ENCODE assay signal across 27 cellular contexts in genomic region chr17:21004016-21004930, GRCh38. TPM values are rescaled to one million over a fixed set of nuclear protein-coding genes. Genes with fewer than 3 reads are reported as not detected.
A peak's percentile ranks its signal among the peaks of the same experiment; 100 is the strongest.
DNase-seq lines count a peak whose midpoint lies in the region; ATAC-seq, FAIRE-seq and TF ChIP-seq lines count a peak whose summit lies in the region.
"Had no signal": no experiment of that assay in that cellular context is flagged by ENCODE, and none has a peak within 500 bp of the region (broad histone marks: within the 10 kb centered on the region; RNA-seq: fewer than 3 reads in every experiment).

No MANE protein-coding gene starts in this region.

- intact Hi-C loops in right cardiac atrium (cut with DNase I) (no loop called here), K562 (cut with micrococcal nuclease) (no loop called here), cardiac septum (cut with DNase I) (no loop called here)

- TF ChIP-seq EP300 in K562 (IDR thresholded peaks at IDR 0.05; ENCODE audit: low read length), result no peak

- no peak overlapping the region for H3K56ac ChIP-seq in mesendoderm (ENCODE audit: low read length)

- DNase-seq in cardiac muscle cell (ENCODE audit: low read depth in 1 of 2, low spot score in 1 of 2) (no peak), right cardiac atrium (no peak), K562 (ENCODE audit: extremely low read depth in 1 of 4, low spot score in 3 of 4) (no peak), mesendoderm (no peak), superior temporal gyrus (ENCODE audit: extremely low spot score) (peak; percentile 38), brain microvascular endothelial cell (no peak), cardiac septum (ENCODE audit: low spot score) (no peak)
- DNase-seq: activated CD4-positive, alpha-beta T cell treated with anti-CD3 and anti-CD28 coated beads, Interleukin-2, amount 50 U/mL, for 1 hour; CD8-positive, alpha-beta memory T cell; DMS 273 treated with DMSO at 0.1 percent for 48 hours; effector memory CD8-positive, alpha-beta T cell; EL; erythroblast; heart left ventricle; naive thymus-derived CD4-positive, alpha-beta T cell; NCI-H2029 treated with DMSO at 0.1 percent for 48 hours; NCI-H526; NK-92 treated with Interleukin-12 subunit alpha and Interleukin-12 subunit beta, amount 100 ng/mL, for 24 hours; retina; stimulated activated CD4-positive, alpha-beta T cell treated with anti-CD3 and anti-CD28 coated beads, Interleukin-2, amount 100 ng/mL, for 24 hours; SW 1271; T-helper 9 cell had no signal

- no peak overlapping the region for H4K8ac ChIP-seq in mesendoderm (ENCODE audit: low read depth, low read length)

- H3K9me3 ChIP-seq in cardiac muscle cell (ENCODE audit: low read depth), result no peaks in the 10 kb centered on the region
- H3K9me3 ChIP-seq in right cardiac atrium (ENCODE audit: control insufficient read depth, low read length), result no peaks in the 10 kb centered on the region
- no peaks in the 10 kb centered on the region for H3K9me3 ChIP-seq in K562 (replicated peaks; ENCODE audit: control insufficient read depth, insufficient read depth, low read depth, low read length)
- H3K9me3 ChIP-seq: heart left ventricle, upper lobe of right lung had no signal

- peaks cover 27% of the 10 kb centered on the region for H3K79me1 ChIP-seq in mesendoderm (ENCODE audit: low read length)

- H3K27me3 ChIP-seq in cardiac muscle cell, result no peaks in the 10 kb centered on the region
- no peaks in the 10 kb centered on the region for H3K27me3 ChIP-seq in right cardiac atrium (ENCODE audit: control insufficient read depth, insufficient read depth)
- H3K27me3 ChIP-seq in K562 (ENCODE audit: control insufficient read depth in 2 of 2, insufficient read depth in 2 of 2, low read length in 2 of 2), result no peaks in the 10 kb centered on the region
- no peaks in the 10 kb centered on the region for H3K27me3 ChIP-seq in mesendoderm (ENCODE audit: insufficient read depth, low read length, poor library complexity)
- H3K27me3 ChIP-seq in brain microvascular endothelial cell (replicated peaks), result no peaks in the 10 kb centered on the region
- H3K27me3 ChIP-seq: heart left ventricle, upper lobe of right lung had no signal

- H3K18ac ChIP-seq in mesendoderm (ENCODE audit: low read length), result no peak overlapping the region

- TF ChIP-seq CTCF in cardiac muscle cell (IDR thresholded peaks at IDR 0.05; ENCODE audit: low read depth, low read length), result no peak
- no peak for TF ChIP-seq CTCF in K562 (IDR thresholded peaks at IDR 0.05 in 2 of 3, conservative IDR thresholded peaks at IDR 0.05 in 1 of 3; ENCODE audit: insufficient read depth in 2 of 3, low read depth in 1 of 3, low read length in 3 of 3)
- no peak for TF ChIP-seq CTCF in brain microvascular endothelial cell (IDR thresholded peaks at IDR 0.05; ENCODE audit: low read depth, low read length, missing control alignments)

- H3K23ac ChIP-seq in mesendoderm (ENCODE audit: low read length), result peak overlapping the region; percentile 53

- FAIRE-seq in K562 (lab: Jason Lieb, UNC), result no peak
- FAIRE-seq: H1 had no signal

- H2AFZ ChIP-seq in K562 (ENCODE audit: low read depth, low read length), result no peak overlapping the region

- peaks cover 12% of the 10 kb centered on the region for H4K20me1 ChIP-seq in K562 (replicated peaks; ENCODE audit: control insufficient read depth, insufficient read depth, low read length)

- H3K4me2 ChIP-seq in K562 (ENCODE audit: insufficient read depth, low read length) (no peak overlapping the region), mesendoderm (ENCODE audit: low read length) (no peak overlapping the region)
- H3K4me2 ChIP-seq: smooth muscle cell had no signal

- ATAC-seq in right cardiac atrium (no peak), K562 (no peak), GM18517 (IDR thresholded peaks at IDR 0.05; ENCODE audit: unreplicated experiment) (no peak)
- ATAC-seq: effector memory CD8-positive, alpha-beta T cell; heart left ventricle; naive thymus-derived CD4-positive, alpha-beta T cell; upper lobe of right lung; WTC11 had no signal

- H3K9me1 ChIP-seq in K562 (ENCODE audit: control insufficient read depth, insufficient read depth, low read length), result no peaks in the 10 kb centered on the region

- H2BK120ac ChIP-seq in mesendoderm (ENCODE audit: low read depth, low read length), result no peak overlapping the region

- H4K5ac ChIP-seq in mesendoderm (ENCODE audit: low read length), result no peak overlapping the region

- no peak for TF ChIP-seq RAD21 in K562 (CRISPR knock-in tag; conservative IDR thresholded peaks at IDR 0.05 in 1 of 2, IDR thresholded peaks at IDR 0.05 in 1 of 2)

- H3K4me1 ChIP-seq in cardiac muscle cell (ENCODE audit: low read depth) (no peaks in the 10 kb centered on the region), right cardiac atrium (ENCODE audit: control insufficient read depth, insufficient read depth, low read length) (peaks cover under 1% of the 10 kb centered on the region), K562 (replicated peaks in 1 of 2; ENCODE audit: control insufficient read depth in 2 of 2, insufficient read depth in 2 of 2, low read length in 2 of 2) (peaks cover 0 to 6% of the 10 kb centered on the region in 2 experiments; a peak in 2 of 5 replicates), mesendoderm (ENCODE audit: control insufficient read depth, low read depth, low read length) (no peaks in the 10 kb centered on the region)

- no peak overlapping the region for H2BK5ac ChIP-seq in mesendoderm (ENCODE audit: low read length)

- POLR2A ChIA-PET in K562 (lab: Yijun Ruan, JAX), result no interaction called here

- H2AK5ac ChIP-seq in mesendoderm (ENCODE audit: low read length), result no peak overlapping the region

- no peak overlapping the region for H3K9ac ChIP-seq in K562 (ENCODE audit: insufficient read depth in 1 of 2, low read depth in 2 of 2, low read length in 2 of 2)
- H3K9ac ChIP-seq in mesendoderm (ENCODE audit: low read length), result no peak overlapping the region

- H3K79me2 ChIP-seq in K562 (ENCODE audit: control insufficient read depth, insufficient read depth, low read length) (no peaks in the 10 kb centered on the region; the same call in 2 of the 3 replicates), mesendoderm (ENCODE audit: control insufficient read depth, insufficient read depth, low read length) (peaks cover 11% of the 10 kb centered on the region)

- no peak overlapping the region for H2BK15ac ChIP-seq in mesendoderm (replicated peaks; ENCODE audit: low read depth)

- no peak for TF ChIP-seq POLR2A in K562 (conservative IDR thresholded peaks at IDR 0.05)

- WGBS in right cardiac atrium, result 63% methylated on average over 26 of the region's 26 CpGs
- 94% methylated on average over 23 of the region's 26 CpGs for WGBS in K562 (ENCODE audit: insufficient coverage, low coverage, missing lambda C conversion rate)
- WGBS in mesendoderm (ENCODE audit: extremely low coverage, insufficient coverage, low lambda C conversion rate), result no CpG with 5 or more reads among the region's 26 CpGs

- H3K4me3 ChIP-seq in cardiac muscle cell, result no peak overlapping the region
- no peak overlapping the region for H3K4me3 ChIP-seq in right cardiac atrium (ENCODE audit: low read length)
- H3K4me3 ChIP-seq in K562, result no peak overlapping the region
- H3K4me3 ChIP-seq in mesendoderm (ENCODE audit: low read length), result no peak overlapping the region
- H3K4me3 ChIP-seq in brain microvascular endothelial cell (ENCODE audit: low read depth, low read length), result no peak overlapping the region
- H3K4me3 ChIP-seq: heart left ventricle, smooth muscle cell, upper lobe of right lung had no signal

- H3K36me3 ChIP-seq in cardiac muscle cell (peaks cover 68% of the 10 kb centered on the region), K562 (ENCODE audit: control insufficient read depth, insufficient read depth, low read length) (peaks cover 96% of the 10 kb centered on the region; the same call in 2 of the 3 replicates), mesendoderm (ENCODE audit: control insufficient read depth, insufficient read depth, low read length) (peaks cover 54% of the 10 kb centered on the region), brain microvascular endothelial cell (replicated peaks) (peaks cover 83% of the 10 kb centered on the region)

- H3K27ac ChIP-seq in cardiac muscle cell (peak overlapping the region; percentile 51), right cardiac atrium (ENCODE audit: low read length) (no peak overlapping the region), K562 (ENCODE audit: extremely low read depth, low read depth, low read length) (no peak overlapping the region), mesendoderm (ENCODE audit: low read depth, low read length) (no peak overlapping the region), brain microvascular endothelial cell (no peak overlapping the region)
- H3K27ac ChIP-seq: upper lobe of right lung had no signal

- no peak overlapping the region for H3K4ac ChIP-seq in mesendoderm (ENCODE audit: low read depth, low read length)

- no TSS peak for BruUV-seq in K562 (replicated peaks; lab: Mats Ljungman, UMichigan)

- in situ Hi-C loops in K562 (cut with MboI), result no loop called here
- in situ Hi-C loops in brain microvascular endothelial cell (cut with HindIII; ENCODE audit: low pct_ligation_motif_present, low sequenced_read_pairs), result no loop called here

- CTCF ChIA-PET in K562 (lab: Yijun Ruan, JAX; ENCODE audit: low intra/inter-chr PET ratio), result no interaction called here

TF ChIP-seq in K562, 482 proteins besides CTCF, POLR2A, EP300 and RAD21 (continues in another document):
- no peak for TF ChIP-seq KLF1 (tag; IDR thresholded peaks at IDR 0.05)

RNA-seq across cellular contexts. Expression of gene USP22, which starts 38.5 kb away (rescaled TPM):
- total RNA-seq in cardiac muscle cell (256 and 280 TPM in 2 replicates), right cardiac atrium (100 to 1,000 TPM; 155 to 175 (median 168) TPM), K562 (2014; rRNA removed) (54.3 and 71.1 TPM in 2 replicates), K562 (2014; rRNA removed; fragmentation: Illumina TruSeq; extraction: Trizol) (59.6 and 61.6 TPM in 2 replicates), K562 (2015; rRNA removed; fragmentation: Illumina TruSeq; extraction: Trizol) (56.2 and 58.9 TPM in 2 replicates), K562 (2021) (105 and 113 TPM in 2 replicates), cardiac septum (200 TPM)
- polyA plus RNA-seq in cardiac muscle cell (153 and 182 TPM in 2 replicates), right cardiac atrium (52.2 TPM), K562 (2011; rRNA removed) (79.9 and 93.3 TPM in 2 replicates), K562 (2014; fragmentation: Illumina TruSeq; extraction: Trizol) (77.5 and 91.3 TPM in 2 replicates), K562 (2014; fragmentation: Nextera tagmentation; extraction: Ambion mirVana) (1 to 10 TPM; 6.5 to 7.5 TPM), K562 (2014; rRNA removed) (46.4 and 51.6 TPM in 2 replicates)
- total RNA-seq in K562 (2011; cell fraction: chromatin; rRNA removed; ENCODE audit: low replicate concordance), result 184 and 279 TPM in 2 replicates
- total RNA-seq in K562 (2011; cell fraction: nucleolus; rRNA removed), result 118 and 126 TPM in 2 replicates
- total RNA-seq in K562 (2011; cell fraction: nucleoplasm; rRNA removed), result 105 and 120 TPM in 2 replicates
- polyA plus RNA-seq in K562 (2011; cell fraction: cytosol; rRNA removed), result 50.7 and 75.4 TPM in 2 replicates
- polyA plus RNA-seq in K562 (2011; cell fraction: nucleus; rRNA removed), result 89.8 and 116 TPM in 2 replicates
- polyA plus RNA-seq in K562 (2012), result 70.3 and 91.2 TPM in 2 replicates
- polyA minus RNA-seq in K562 (2011; rRNA and poly(A)+ RNA removed), result 158 and 167 TPM in 2 replicates
- polyA minus RNA-seq in K562 (2011; cell fraction: cytosol; rRNA and poly(A)+ RNA removed), result 74.7 and 128 TPM in 2 replicates
- polyA minus RNA-seq in K562 (2011; cell fraction: nucleus; rRNA and poly(A)+ RNA removed), result 43.2 and 82.8 TPM in 2 replicates
- polyA plus RNA-seq in mesendoderm (2013, experiment 1 of 2), result 221 TPM
- 204 TPM for polyA plus RNA-seq in mesendoderm (2013, experiment 2 of 2)
